20 cellular contexts compared by ENCODE assay signal in genomic region chr10:133024711-133025557, GRCh38.
"Had no signal": no experiment of that assay in that cellular context is flagged by ENCODE, and none has a peak within 500 bp of the region (broad histone marks: within the 10 kb centered on the region; RNA-seq: fewer than 3 reads in every experiment).

No MANE protein-coding gene starts in this region.

- H3K4me3 ChIP-seq: dorsolateral prefrontal cortex, thyroid gland had no signal

- H3K27ac ChIP-seq: brain microvascular endothelial cell, dorsolateral prefrontal cortex, foreskin keratinocyte, parathyroid adenoma, thyroid gland had no signal

- H3K9me3 ChIP-seq: thyroid gland had no signal

- DNase-seq: activated CD8-positive, alpha-beta memory T cell treated with anti-CD3 and anti-CD28 coated beads for 24 hours; activated CD8-positive, alpha-beta memory T cell treated with anti-CD3 and anti-CD28 coated beads, Interleukin-2, amount 50 U/mL, for 48 hours; activated effector memory CD4-positive, alpha-beta T cell treated with anti-CD3 and anti-CD28 coated beads, Interleukin-2, amount 50 U/mL, for 16 hours; activated naive CD4-positive, alpha-beta T cell treated with anti-CD3 and anti-CD28 coated beads, Interleukin-2, amount 50 U/mL, for 16 hours; activated T-cell treated with anti-CD3 and anti-CD28 coated beads, Interleukin-2, amount 50 U/mL, for 72 hours; aorta; brain microvascular endothelial cell; central memory CD4-positive, alpha-beta T cell; dorsolateral prefrontal cortex; foreskin keratinocyte; glutamatergic neuron; hypothalamus; mesenchymal stem cell; naive thymus-derived CD4-positive, alpha-beta T cell; stimulated activated CD4-positive, alpha-beta T cell treated with anti-CD3 and anti-CD28 coated beads, Interleukin-1b, Interleukin-23, amount 100 ng/mL, for 48 hours; stimulated activated CD8-positive, alpha-beta memory T cell treated with anti-CD3 and anti-CD28 coated beads, Interleukin-4, amount 100 ng/mL, for 48 hours; stimulated activated naive CD4-positive, alpha-beta T cell; T1000; thyroid gland had no signal

- ATAC-seq: activated T-cell treated with anti-CD3 and anti-CD28 coated beads, Interleukin-2, amount 50 U/mL, for 72 hours; foreskin keratinocyte; naive thymus-derived CD4-positive, alpha-beta T cell had no signal

- H3K36me3 ChIP-seq: brain microvascular endothelial cell, thyroid gland had no signal

- H3K9ac ChIP-seq: parathyroid adenoma had no signal

- H2AFZ ChIP-seq: parathyroid adenoma had no signal

- H3K4me1 ChIP-seq: foreskin keratinocyte, parathyroid adenoma, thyroid gland had no signal

- H3K27me3 ChIP-seq: brain microvascular endothelial cell, foreskin keratinocyte, thyroid gland had no signal
